23 cellular contexts compared by ENCODE assay signal in genomic region chr12:21566223-21566906, GRCh38. TPM values are rescaled to one million over a fixed set of nuclear protein-coding genes. Genes with fewer than 3 reads are reported as not detected.
"Had no signal": no experiment of that assay in that cellular context is flagged by ENCODE, and none has a peak within 500 bp of the region (broad histone marks: within the 10 kb centered on the region; RNA-seq: fewer than 3 reads in every experiment).

No MANE protein-coding gene starts in this region.

- H3K27ac Mint-ChIP-seq: activated CD4-positive, alpha-beta T cell treated with anti-CD3 and anti-CD28 coated beads, Interleukin-2, amount 10 ng/mL, durations not matched to agents 24 days and 14 days; activated CD8-positive, alpha-beta T cell treated with anti-CD3 and anti-CD28 coated beads for 36 hours; activated naive CD8-positive, alpha-beta T cell treated with anti-CD3 and anti-CD28 coated beads, Interleukin-2, amount 10 ng/mL, durations not matched to agents 7 days and 5 days; activated T-cell treated with anti-CD3 and anti-CD28 coated beads, Interleukin-2, amount 50 U/mL, for 24 hours; activated T-helper 2 cell treated with anti-CD3 and anti-CD28 coated beads, Interferon-gamma antibody, Interleukin-2, Interleukin-4, amounts not matched to agents 10 μg/mL and 5 μg/mL and 100 μg/mL, durations not matched to agents 14 hours and 24 hours and 36 hours; brain; naive B cell; neural progenitor cell; progenitor cell of endocrine pancreas; stimulated activated memory B cell treated with anti-CD40 and anti-IgM and Interleukin-4, amounts not matched to agents 10 μg/mL and 1 μg/mL and 100 μg/mL, for 72 hours had no signal

- H3K4me1 Mint-ChIP-seq: activated CD4-positive, alpha-beta T cell treated with anti-CD3 and anti-CD28 coated beads, Interleukin-2, amount 10 ng/mL, durations not matched to agents 24 days and 14 days; activated naive CD8-positive, alpha-beta T cell treated with anti-CD3 and anti-CD28 coated beads, Interleukin-2, amount 10 ng/mL, durations not matched to agents 7 days and 5 days; brain; naive B cell; stimulated activated memory B cell treated with anti-CD40 and anti-IgM and Interleukin-4, amounts not matched to agents 10 μg/mL and 1 μg/mL and 100 μg/mL, for 72 hours had no signal

- H3K36me3 ChIP-seq: colonic mucosa, left lung, neural progenitor cell, tibial artery had no signal

- H3K4me1 ChIP-seq: colonic mucosa, left lung, neural progenitor cell, tibial artery had no signal

- ATAC-seq: activated CD8-positive, alpha-beta T cell treated with anti-CD3 and anti-CD28 coated beads for 36 hours; left lung; right cardiac atrium; stimulated activated memory B cell treated with anti-CD40 and anti-IgM and Interleukin-4, amounts not matched to agents 10 μg/mL and 1 μg/mL and 100 μg/mL, for 72 hours had no signal

- H3K4me3 Mint-ChIP-seq: activated CD4-positive, alpha-beta T cell treated with anti-CD3 and anti-CD28 coated beads, Interleukin-2, amount 10 ng/mL, durations not matched to agents 24 days and 14 days; activated CD8-positive, alpha-beta T cell treated with anti-CD3 and anti-CD28 coated beads for 36 hours; activated naive CD8-positive, alpha-beta T cell treated with anti-CD3 and anti-CD28 coated beads, Interleukin-2, amount 10 ng/mL, durations not matched to agents 7 days and 5 days; activated T-cell treated with anti-CD3 and anti-CD28 coated beads, Interleukin-2, amount 50 U/mL, for 24 hours; brain; naive B cell; neural progenitor cell; stimulated activated memory B cell treated with anti-CD40 and anti-IgM and Interleukin-4, amounts not matched to agents 10 μg/mL and 1 μg/mL and 100 μg/mL, for 72 hours had no signal

- H3K4me3 ChIP-seq: colonic mucosa, left lung, neural progenitor cell, tibial artery had no signal

- H3K9me3 Mint-ChIP-seq: activated CD4-positive, alpha-beta T cell treated with anti-CD3 and anti-CD28 coated beads, Interleukin-2, amount 10 ng/mL, durations not matched to agents 24 days and 14 days; activated CD8-positive, alpha-beta T cell treated with anti-CD3 and anti-CD28 coated beads for 36 hours; activated T-cell treated with anti-CD3 and anti-CD28 coated beads, Interleukin-2, amount 50 U/mL, for 24 hours; activated T-helper 2 cell treated with anti-CD3 and anti-CD28 coated beads, Interferon-gamma antibody, Interleukin-2, Interleukin-4, amounts not matched to agents 10 μg/mL and 5 μg/mL and 100 μg/mL, durations not matched to agents 14 hours and 24 hours and 36 hours; brain; naive B cell; neural progenitor cell; stimulated activated memory B cell treated with anti-CD40 and anti-IgM and Interleukin-4, amounts not matched to agents 10 μg/mL and 1 μg/mL and 100 μg/mL, for 72 hours had no signal

- H3K27me3 ChIP-seq: colonic mucosa, left lung, neural progenitor cell, tibial artery had no signal

- H3K27me3 Mint-ChIP-seq: activated CD8-positive, alpha-beta T cell treated with anti-CD3 and anti-CD28 coated beads for 36 hours; activated T-cell treated with anti-CD3 and anti-CD28 coated beads, Interleukin-2, amount 50 U/mL, for 24 hours; brain; progenitor cell of endocrine pancreas; stimulated activated memory B cell treated with anti-CD40 and anti-IgM and Interleukin-4, amounts not matched to agents 10 μg/mL and 1 μg/mL and 100 μg/mL, for 72 hours had no signal

- H3K9me3 ChIP-seq: colonic mucosa, left lung, tibial artery had no signal

- DNase-seq: activated CD4-positive, alpha-beta T cell treated with anti-CD3 and anti-CD28 coated beads, Interleukin-2, amount 10 ng/mL, durations not matched to agents 24 days and 14 days; activated CD8-positive, alpha-beta T cell treated with anti-CD3 and anti-CD28 coated beads for 36 hours; activated naive CD4-positive, alpha-beta T cell treated with Interleukin-2 at 50 U/mL for 16 hours; activated naive CD8-positive, alpha-beta T cell treated with anti-CD3 and anti-CD28 coated beads, Interleukin-2, amount 10 ng/mL, durations not matched to agents 7 days and 5 days; activated T-cell treated with anti-CD3 and anti-CD28 coated beads, Interleukin-2, amount 50 U/mL, for 24 hours; amygdala; caudate nucleus; colonic mucosa; left lung; mammary epithelial cell; naive B cell; right cardiac atrium; stimulated activated CD4-positive, alpha-beta T cell treated with anti-CD3 and anti-CD28 coated beads, Interleukin-4, amount 100 ng/mL, for 4 hours; T-helper 1 cell; T1000; tibial artery had no signal

- H3K36me3 Mint-ChIP-seq: activated naive CD8-positive, alpha-beta T cell treated with anti-CD3 and anti-CD28 coated beads, Interleukin-2, amount 10 ng/mL, durations not matched to agents 7 days and 5 days; brain; naive B cell; neural progenitor cell; stimulated activated memory B cell treated with anti-CD40 and anti-IgM and Interleukin-4, amounts not matched to agents 10 μg/mL and 1 μg/mL and 100 μg/mL, for 72 hours had no signal

RNA-seq across cellular contexts. Expression of gene GYS2, which starts 38.3 kb away (rescaled TPM):
- total RNA-seq: activated CD4-positive, alpha-beta T cell treated with anti-CD3 and anti-CD28 coated beads, Interleukin-2, amount 10 ng/mL, durations not matched to agents 24 days and 14 days; activated CD8-positive, alpha-beta T cell treated with anti-CD3 and anti-CD28 coated beads for 36 hours; colonic mucosa; left lung; mammary epithelial cell; mononuclear cell; osteoblast; progenitor cell of endocrine pancreas had no signal

RNA-seq across cellular contexts. Expression of gene SPX, which starts 40.3 kb away (rescaled TPM):
- total RNA-seq: colonic mucosa had no signal
